23 cellular contexts compared by ENCODE assay signal in genomic region chr19:13066231-13066630, GRCh38. TPM values are rescaled to one million over a fixed set of nuclear protein-coding genes. Genes with fewer than 3 reads are reported as not detected.
DNase-seq lines count a peak whose midpoint lies in the region; ATAC-seq and TF ChIP-seq lines count a peak whose summit lies in the region.
"Had no signal": no experiment of that assay in that cellular context is flagged by ENCODE, and none has a peak within 500 bp of the region (broad histone marks: within the 10 kb centered on the region; RNA-seq: fewer than 3 reads in every experiment).

No MANE protein-coding gene starts in this region.

- intact Hi-C loops in Right ventricle myocardium superior (cut with DNase I) (no loop called here), sigmoid colon (cut with DNase I) (no loop called here)

- ATAC-seq in Right ventricle myocardium superior (ENCODE audit: poor library complexity) (no peak), HG02885 (IDR thresholded peaks at IDR 0.05; ENCODE audit: poor library complexity, unreplicated experiment) (no peak), HG03280 (IDR thresholded peaks at IDR 0.05; ENCODE audit: unreplicated experiment) (no peak)
- ATAC-seq: GM12878, WTC11 had no signal

- H3K4me1 ChIP-seq in right atrium auricular region (peaks cover 0 to 100% of the 10 kb centered on the region in 2 donors), sigmoid colon (peaks cover 0 to 100% (median 100%) of the 10 kb centered on the region in 4 donors)

- no peak for TF ChIP-seq POLR2A in sigmoid colon (IDR thresholded peaks at IDR 0.05)

- H3K27me3 ChIP-seq in right atrium auricular region (no peaks in the 10 kb centered on the region), sigmoid colon (no peaks in the 10 kb centered on the region)
- H3K27me3 ChIP-seq: colonic mucosa had no signal

- TF ChIP-seq CTCF in right atrium auricular region (IDR thresholded peaks at IDR 0.05) (no peak), sigmoid colon (IDR thresholded peaks at IDR 0.05) (no peak)

- 88% methylated on average over 6 of the region's 6 CpGs for WGBS in sigmoid colon, 2 donors

- H3K9me3 ChIP-seq in right atrium auricular region: no peaks in the 10 kb centered on the region
- H3K9me3 ChIP-seq in sigmoid colon: no peaks in the 10 kb centered on the region
- H3K9me3 ChIP-seq: colonic mucosa had no signal

- H3K27ac ChIP-seq in right atrium auricular region (peak overlapping the region; percentile 91), cingulate gyrus (ENCODE audit: low read depth, low read length) (peak overlapping the region; percentile 93), sigmoid colon (peak overlapping the region; percentile 36 to 99 (median 96))
- H3K27ac ChIP-seq: colonic mucosa had no signal

- DNase-seq in right atrium auricular region (ENCODE audit: low spot score) (no peak), Right ventricle myocardium superior (no peak), sigmoid colon (no peak), HUDEP-2 (lab: John Stamatoyannopoulos, UW; ENCODE audit: unreplicated experiment in 76 of 76) (no peak), NCI-H2107 (lab: John Stamatoyannopoulos, UW) (no peak)
- DNase-seq: ACHN; activated CD4-positive, alpha-beta memory T cell treated with anti-CD3 and anti-CD28 coated beads for 36 hours; activated naive CD4-positive, alpha-beta T cell treated with anti-CD3 and anti-CD28 coated beads for 36 hours; activated T-cell treated with anti-CD3 and anti-CD28 coated beads, Interleukin-2, amount 50 U/mL, for 1 hour; CD4-positive, CD25-positive, alpha-beta regulatory T cell; colonic mucosa; DMS153; GF-D8; H9; NCI-H1417 treated with DMSO at 0.1 percent for 48 hours; NCI-H526 treated with DMSO at 0.1 percent for 48 hours; SHP77 treated with DMSO at 0.1 percent for 48 hours; stimulated activated naive CD4-positive, alpha-beta T cell treated with Interleukin-2 at 50 U/mL for 16 hours had no signal

- no peak overlapping the region for H3K4me3 ChIP-seq in right atrium auricular region
- no peak overlapping the region for H3K4me3 ChIP-seq in sigmoid colon
- H3K4me3 ChIP-seq: colonic mucosa, GM12878 had no signal

- H3K36me3 ChIP-seq in right atrium auricular region (no peaks in the 10 kb centered on the region), sigmoid colon (no peaks in the 10 kb centered on the region)
- H3K36me3 ChIP-seq: colonic mucosa had no signal

- TF ChIP-seq EP300 in sigmoid colon (IDR thresholded peaks at IDR 0.05): no peak

RNA-seq across cellular contexts. Expression of gene LYL1, which starts 36.4 kb away (rescaled TPM):
- 10 to 100 TPM; 10.2 to 15.3 TPM for total RNA-seq in right atrium auricular region
- 7.2 TPM for total RNA-seq in Right ventricle myocardium superior
- 10 to 100 TPM; 13.0 to 17.8 (median 15.2) TPM for total RNA-seq in sigmoid colon
- 10 to 100 TPM in 1 of 3 donors, 1 to 10 TPM in 2; 3.0 to 18.4 (median 3.7) TPM for polyA plus RNA-seq in sigmoid colon

RNA-seq across cellular contexts. Expression of gene TRMT1, which starts 50.3 kb away (rescaled TPM):
- total RNA-seq in right atrium auricular region (10 to 100 TPM; 13.6 to 15.0 TPM), Right ventricle myocardium superior (18.4 TPM), sigmoid colon (10 to 100 TPM; 17.4 to 25.8 (median 21.9) TPM)
- 10 to 100 TPM in 2 of 3 donors, 1 to 10 TPM in 1; 6.7 to 48.6 (median 10.2) TPM for polyA plus RNA-seq in sigmoid colon

RNA-seq across cellular contexts. Expression of gene NACC1, which starts 51.8 kb away (rescaled TPM):
- total RNA-seq in right atrium auricular region: 10 to 100 TPM; 25.4 to 27.3 TPM
- 44.6 TPM for total RNA-seq in Right ventricle myocardium superior
- 10 to 100 TPM in 3 of 4 donors, 1 to 10 TPM in 1; 8.1 to 20.5 (median 17.3) TPM for total RNA-seq in sigmoid colon
- 10 to 100 TPM; 15.0 to 67.2 (median 26.4) TPM for polyA plus RNA-seq in sigmoid colon
